Comparison of ENCODE assay signal across 15 cellular contexts in the genomic region with DNA sequence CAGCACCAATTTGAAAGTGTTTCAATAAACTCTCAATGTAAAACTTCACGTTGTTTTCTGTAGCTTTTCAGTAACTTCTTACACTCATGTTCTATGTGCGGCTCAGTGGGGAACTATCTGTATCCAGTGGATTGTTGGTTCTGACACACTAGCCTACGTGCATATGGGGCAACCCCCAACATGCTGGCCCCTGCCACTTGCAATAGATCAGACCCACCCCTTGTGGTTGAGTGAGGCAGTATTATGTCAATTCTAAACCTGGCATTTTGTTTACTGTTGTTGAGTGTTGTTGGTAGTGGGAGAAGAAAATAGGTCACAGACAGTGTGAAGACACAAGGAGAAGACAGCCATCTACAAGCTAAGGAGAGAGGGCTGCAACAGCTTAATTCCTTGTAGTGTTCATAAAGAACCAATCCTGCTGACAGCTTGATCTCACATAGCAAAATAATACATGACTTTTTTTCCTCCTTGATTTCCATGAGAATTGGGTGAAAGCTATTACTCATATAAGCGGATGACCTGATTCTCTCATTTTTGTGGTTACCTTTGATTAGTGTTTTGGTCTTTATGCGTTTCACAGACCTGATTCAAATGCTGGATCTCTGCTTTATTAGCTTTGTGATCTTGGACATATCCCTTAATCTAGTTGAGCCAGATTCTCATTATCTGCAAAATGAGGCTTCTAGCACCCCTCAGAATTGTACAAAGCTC.
"Had no signal": no experiment of that assay in that cellular context is flagged by ENCODE, and none has a peak within 500 bp of the region (broad histone marks: within the 10 kb centered on the region; RNA-seq: fewer than 3 reads in every experiment).

No MANE protein-coding gene starts in this region.

- ATAC-seq: esophagus mucosa, foreskin keratinocyte, left lung, pancreas had no signal

- H3K9me3 Mint-ChIP-seq: activated naive CD4-positive, alpha-beta T cell treated with anti-CD3 and anti-CD28 coated beads, Interleukin-2, amount 50 U/mL, for 24 hours; nephron progenitor cell; T-helper 1 cell treated with Interleukin-12 subunit alpha and Interleukin-12 subunit beta and Interleukin-4 antibody, amounts not matched to agents 30 μg/mL and 1 μg/mL, for 36 hours had no signal

- DNase-seq: activated CD4-positive, alpha-beta T cell treated with anti-CD3 and anti-CD28 coated beads, Interleukin-2, amount 50 U/mL, for 1 hour; activated CD4-positive, CD25-positive, alpha-beta regulatory T cell; activated effector memory CD4-positive, alpha-beta T cell treated with Interleukin-2 at 50 U/mL for 16 hours; activated T-cell treated with anti-CD3 and anti-CD28 coated beads, Interleukin-2, amount 50 U/mL, for 1 hour; amygdala; head of caudate nucleus; left lung; mesendoderm; nephron progenitor cell; pancreas had no signal

- H3K4me3 Mint-ChIP-seq: activated naive CD4-positive, alpha-beta T cell treated with anti-CD3 and anti-CD28 coated beads, Interleukin-2, amount 50 U/mL, for 24 hours; nephron progenitor cell; T-helper 1 cell treated with Interleukin-12 subunit alpha and Interleukin-12 subunit beta and Interleukin-4 antibody, amounts not matched to agents 30 μg/mL and 1 μg/mL, for 36 hours had no signal

- H3K4me1 Mint-ChIP-seq: activated naive CD4-positive, alpha-beta T cell treated with anti-CD3 and anti-CD28 coated beads, Interleukin-2, amount 50 U/mL, for 24 hours had no signal

- H3K27ac Mint-ChIP-seq: nephron progenitor cell; T-helper 1 cell treated with Interleukin-12 subunit alpha and Interleukin-12 subunit beta and Interleukin-4 antibody, amounts not matched to agents 30 μg/mL and 1 μg/mL, for 36 hours had no signal

- H3K4me3 ChIP-seq: breast epithelium, left lung, pancreas had no signal

- H3K36me3 Mint-ChIP-seq: activated naive CD4-positive, alpha-beta T cell treated with anti-CD3 and anti-CD28 coated beads, Interleukin-2, amount 50 U/mL, for 24 hours had no signal
